Comparison of ENCODE assay signal across 12 cellular contexts in the genomic region with DNA sequence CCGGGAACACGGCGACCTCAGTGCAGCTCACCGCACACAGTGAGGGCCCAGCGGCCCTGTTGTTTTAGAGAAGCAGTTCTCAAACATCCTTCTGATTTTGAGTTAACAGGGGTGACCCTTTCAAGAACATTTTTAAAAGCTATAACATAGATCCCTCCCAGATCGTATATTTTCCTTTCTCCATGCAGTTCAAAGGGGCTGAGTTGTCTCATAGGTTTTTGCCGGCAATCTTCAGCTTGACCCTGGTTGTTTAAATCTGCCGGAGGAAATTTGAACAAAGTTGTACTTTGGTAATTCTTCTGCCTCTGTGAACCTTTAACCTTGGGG.
"Had no signal": no experiment of that assay in that cellular context is flagged by ENCODE, and none has a peak within 500 bp of the region (broad histone marks: within the 10 kb centered on the region; RNA-seq: fewer than 3 reads in every experiment).

No MANE protein-coding gene starts in this region.

- FAIRE-seq: endometrium had no signal

- H3K27ac ChIP-seq: lower lobe of right lung, neutrophil had no signal

- H3K27ac Mint-ChIP-seq: activated CD4-positive, alpha-beta memory T cell treated with anti-CD3 and anti-CD28 coated beads, Interleukin-2, amount 10 ng/mL, durations not matched to agents 7 days and 5 days; activated naive CD8-positive, alpha-beta T cell treated with anti-CD3 and anti-CD28 coated beads, Interleukin-2, amount 10 ng/mL, durations not matched to agents 7 days and 5 days; activated T-helper 1 cell treated with anti-CD3 and anti-CD28 coated beads, Interleukin-12 subunit alpha, Interleukin-12 subunit beta, Interleukin-2, Interleukin-4 antibody, amounts not matched to agents 30 ng/mL and 10 ng/mL and 1 ng/mL, durations not matched to agents 14 hours and 24 hours and 36 hours had no signal

- H3K27me3 ChIP-seq: neutrophil had no signal

- H3K9me3 Mint-ChIP-seq: activated CD4-positive, alpha-beta memory T cell treated with anti-CD3 and anti-CD28 coated beads, Interleukin-2, amount 10 ng/mL, durations not matched to agents 7 days and 5 days; activated naive CD8-positive, alpha-beta T cell treated with anti-CD3 and anti-CD28 coated beads, Interleukin-2, amount 10 ng/mL, durations not matched to agents 7 days and 5 days; activated T-helper 1 cell treated with anti-CD3 and anti-CD28 coated beads, Interleukin-12 subunit alpha, Interleukin-12 subunit beta, Interleukin-2, Interleukin-4 antibody, amounts not matched to agents 30 ng/mL and 10 ng/mL and 1 ng/mL, durations not matched to agents 14 hours and 24 hours and 36 hours; stimulated activated naive CD8-positive, alpha-beta T cell treated with anti-CD3 and anti-CD28 coated beads, Interleukin-15, amount 100 ng/mL, for 72 hours had no signal

- H3K27me3 Mint-ChIP-seq: activated CD4-positive, alpha-beta memory T cell treated with anti-CD3 and anti-CD28 coated beads, Interleukin-2, amount 10 ng/mL, durations not matched to agents 7 days and 5 days; activated naive CD8-positive, alpha-beta T cell treated with anti-CD3 and anti-CD28 coated beads, Interleukin-2, amount 10 ng/mL, durations not matched to agents 7 days and 5 days; stimulated activated naive CD8-positive, alpha-beta T cell treated with anti-CD3 and anti-CD28 coated beads, Interleukin-15, amount 100 ng/mL, for 72 hours had no signal

- ATAC-seq: esophagus mucosa; lower lobe of right lung; stimulated activated naive CD8-positive, alpha-beta T cell treated with anti-CD3 and anti-CD28 coated beads, Interleukin-15, amount 100 ng/mL, for 72 hours had no signal

- H3K4me3 Mint-ChIP-seq: activated CD4-positive, alpha-beta memory T cell treated with anti-CD3 and anti-CD28 coated beads, Interleukin-2, amount 10 ng/mL, durations not matched to agents 7 days and 5 days; activated naive CD8-positive, alpha-beta T cell treated with anti-CD3 and anti-CD28 coated beads, Interleukin-2, amount 10 ng/mL, durations not matched to agents 7 days and 5 days; activated T-helper 1 cell treated with anti-CD3 and anti-CD28 coated beads, Interleukin-12 subunit alpha, Interleukin-12 subunit beta, Interleukin-2, Interleukin-4 antibody, amounts not matched to agents 30 ng/mL and 10 ng/mL and 1 ng/mL, durations not matched to agents 14 hours and 24 hours and 36 hours; stimulated activated naive CD8-positive, alpha-beta T cell treated with anti-CD3 and anti-CD28 coated beads, Interleukin-15, amount 100 ng/mL, for 72 hours had no signal

- DNase-seq: activated CD4-positive, alpha-beta memory T cell treated with anti-CD3 and anti-CD28 coated beads, Interleukin-2, amount 10 ng/mL, durations not matched to agents 7 days and 5 days; activated CD4-positive, alpha-beta T cell treated with anti-CD3 and anti-CD28 coated beads for 4 hours; activated naive CD4-positive, alpha-beta T cell; activated naive CD8-positive, alpha-beta T cell treated with anti-CD3 and anti-CD28 coated beads, Interleukin-2, amount 10 ng/mL, durations not matched to agents 7 days and 5 days; lower lobe of right lung; midbrain; stimulated activated naive CD8-positive, alpha-beta T cell treated with anti-CD3 and anti-CD28 coated beads, Interleukin-15, amount 100 ng/mL, for 72 hours; T-helper 1 cell had no signal

- H3K9me3 ChIP-seq: lower lobe of right lung, neutrophil had no signal

- H3K4me3 ChIP-seq: lower lobe of right lung had no signal

- H3K36me3 ChIP-seq: lower lobe of right lung, neutrophil had no signal
